In the genomic region with DNA sequence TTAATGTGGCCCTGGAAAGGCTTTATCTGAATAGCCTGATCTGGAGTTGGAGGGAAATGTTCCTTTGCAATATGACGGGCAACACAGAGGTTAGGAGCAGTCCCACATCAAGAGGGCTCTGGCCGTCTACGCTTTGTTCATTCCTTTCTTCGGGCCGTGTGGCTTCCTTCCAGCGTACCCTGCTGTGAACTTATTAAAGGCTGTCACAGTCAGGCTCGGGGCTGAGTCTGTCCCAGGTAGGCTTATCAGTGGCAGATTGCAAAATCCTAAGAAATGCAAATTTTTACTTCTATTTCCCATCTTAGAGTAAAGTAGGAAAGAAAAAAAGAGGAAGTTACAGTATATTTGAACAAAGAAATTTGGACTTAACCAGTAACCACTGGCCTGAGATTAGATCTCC, we compare ENCODE assay signal across 1 cellular context.
A peak's percentile ranks its signal among the peaks of the same experiment; 100 is the strongest.
TF ChIP-seq lines count a peak whose summit lies in the region.

No MANE protein-coding gene starts in this region.

TF ChIP-seq in K562, 482 proteins besides CTCF, POLR2A, EP300 and RAD21 (continued from another document):
- TF ChIP-seq, protein P1, sequence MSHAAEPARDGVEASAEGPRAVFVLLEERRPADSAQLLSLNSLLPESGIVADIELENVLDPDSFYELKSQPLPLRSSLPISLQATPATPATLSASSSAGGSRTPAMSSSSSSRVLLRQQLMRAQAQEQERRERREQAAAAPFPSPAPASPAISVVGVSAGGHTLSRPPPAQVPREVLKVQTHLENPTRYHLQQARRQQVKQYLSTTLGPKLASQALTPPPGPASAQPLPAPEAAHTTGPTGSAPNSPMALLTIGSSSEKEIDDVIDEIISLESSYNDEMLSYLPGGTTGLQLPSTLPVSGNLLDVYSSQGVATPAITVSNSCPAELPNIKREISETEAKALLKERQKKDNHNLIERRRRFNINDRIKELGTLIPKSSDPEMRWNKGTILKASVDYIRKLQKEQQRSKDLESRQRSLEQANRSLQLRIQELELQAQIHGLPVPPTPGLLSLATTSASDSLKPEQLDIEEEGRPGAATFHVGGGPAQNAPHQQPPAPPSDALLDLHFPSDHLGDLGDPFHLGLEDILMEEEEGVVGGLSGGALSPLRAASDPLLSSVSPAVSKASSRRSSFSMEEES (CRISPR knock-in tag; IDR thresholded peaks at IDR 0.05): no peak
- TF ChIP-seq, protein P2, sequence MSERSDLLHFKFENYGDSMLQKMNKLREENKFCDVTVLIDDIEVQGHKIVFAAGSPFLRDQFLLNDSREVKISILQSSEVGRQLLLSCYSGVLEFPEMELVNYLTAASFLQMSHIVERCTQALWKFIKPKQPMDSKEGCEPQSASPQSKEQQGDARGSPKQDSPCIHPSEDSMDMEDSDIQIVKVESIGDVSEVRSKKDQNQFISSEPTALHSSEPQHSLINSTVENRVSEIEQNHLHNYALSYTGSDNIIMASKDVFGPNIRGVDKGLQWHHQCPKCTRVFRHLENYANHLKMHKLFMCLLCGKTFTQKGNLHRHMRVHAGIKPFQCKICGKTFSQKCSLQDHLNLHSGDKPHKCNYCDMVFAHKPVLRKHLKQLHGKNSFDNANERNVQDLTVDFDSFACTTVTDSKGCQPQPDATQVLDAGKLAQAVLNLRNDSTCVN (CRISPR knock-in tag; IDR thresholded peaks at IDR 0.05): no peak
- no peak for TF ChIP-seq NFRKB (IDR thresholded peaks at IDR 0.05; ENCODE audit: low read depth)
- TF ChIP-seq SOX6 (IDR thresholded peaks at IDR 0.05): peak; percentile 67; the same call in 1 of the 2 replicates
- TF ChIP-seq DACH1 (IDR thresholded peaks at IDR 0.05; ENCODE audit: partially characterized antibody): peak; percentile 16
- TF ChIP-seq, protein P3, sequence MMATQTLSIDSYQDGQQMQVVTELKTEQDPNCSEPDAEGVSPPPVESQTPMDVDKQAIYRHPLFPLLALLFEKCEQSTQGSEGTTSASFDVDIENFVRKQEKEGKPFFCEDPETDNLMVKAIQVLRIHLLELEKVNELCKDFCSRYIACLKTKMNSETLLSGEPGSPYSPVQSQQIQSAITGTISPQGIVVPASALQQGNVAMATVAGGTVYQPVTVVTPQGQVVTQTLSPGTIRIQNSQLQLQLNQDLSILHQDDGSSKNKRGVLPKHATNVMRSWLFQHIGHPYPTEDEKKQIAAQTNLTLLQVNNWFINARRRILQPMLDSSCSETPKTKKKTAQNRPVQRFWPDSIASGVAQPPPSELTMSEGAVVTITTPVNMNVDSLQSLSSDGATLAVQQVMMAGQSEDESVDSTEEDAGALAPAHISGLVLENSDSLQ (IDR thresholded peaks at IDR 0.05): peak; percentile 40; the same call in 1 of the 2 replicates
- TF ChIP-seq, protein P4, sequence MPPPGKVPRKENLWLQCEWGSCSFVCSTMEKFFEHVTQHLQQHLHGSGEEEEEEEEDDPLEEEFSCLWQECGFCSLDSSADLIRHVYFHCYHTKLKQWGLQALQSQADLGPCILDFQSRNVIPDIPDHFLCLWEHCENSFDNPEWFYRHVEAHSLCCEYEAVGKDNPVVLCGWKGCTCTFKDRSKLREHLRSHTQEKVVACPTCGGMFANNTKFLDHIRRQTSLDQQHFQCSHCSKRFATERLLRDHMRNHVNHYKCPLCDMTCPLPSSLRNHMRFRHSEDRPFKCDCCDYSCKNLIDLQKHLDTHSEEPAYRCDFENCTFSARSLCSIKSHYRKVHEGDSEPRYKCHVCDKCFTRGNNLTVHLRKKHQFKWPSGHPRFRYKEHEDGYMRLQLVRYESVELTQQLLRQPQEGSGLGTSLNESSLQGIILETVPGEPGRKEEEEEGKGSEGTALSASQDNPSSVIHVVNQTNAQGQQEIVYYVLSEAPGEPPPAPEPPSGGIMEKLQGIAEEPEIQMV (tag; conservative IDR thresholded peaks at IDR 0.05; ENCODE audit: low read depth): no peak
- peak; percentile 26; the same call in 1 of the 2 replicates for TF ChIP-seq DPF2 (IDR thresholded peaks at IDR 0.05)
- no peak for TF ChIP-seq TCF3 (CRISPR knock-in tag; IDR thresholded peaks at IDR 0.05)
- TF ChIP-seq IRF2 (CRISPR knock-in tag; IDR thresholded peaks at IDR 0.05): no peak
